9 cellular contexts compared by ENCODE assay signal in genomic region chr11:76206077-76206326, GRCh38. TPM values are rescaled to one million over a fixed set of nuclear protein-coding genes. Genes with fewer than 3 reads are reported as not detected.
DNase-seq lines count a peak whose midpoint lies in the region; ATAC-seq and TF ChIP-seq lines count a peak whose summit lies in the region.
"Had no signal": no experiment of that assay in that cellular context is flagged by ENCODE, and none has a peak within 500 bp of the region (broad histone marks: within the 10 kb centered on the region; RNA-seq: fewer than 3 reads in every experiment).

No MANE protein-coding gene starts in this region.

- H3K4me1 ChIP-seq in H9 (ENCODE audit: insufficient read depth, low read length) (no peaks in the 10 kb centered on the region), right cardiac atrium (ENCODE audit: control insufficient read depth, insufficient read depth, low read length) (peaks cover 8% of the 10 kb centered on the region), skeletal muscle satellite cell (ENCODE audit: control insufficient read depth, insufficient read depth, low read length) (peaks cover 37% of the 10 kb centered on the region)

- no CpG with 5 or more reads among the region's 18 CpGs for WGBS in H9 (ENCODE audit: extremely low coverage, insufficient read length, low lambda C conversion rate)
- WGBS in right cardiac atrium, result 24% methylated on average over 18 of the region's 18 CpGs

- H3K9me3 ChIP-seq in H9 (ENCODE audit: control insufficient read depth, low read depth, low read length), result no peaks in the 10 kb centered on the region
- H3K9me3 ChIP-seq in right cardiac atrium (ENCODE audit: control insufficient read depth, low read length), result no peaks in the 10 kb centered on the region
- H3K9me3 ChIP-seq in skeletal muscle satellite cell (replicated peaks; ENCODE audit: low read length), result no peaks in the 10 kb centered on the region

- H2AFZ ChIP-seq in H9 (ENCODE audit: low read length), result no peak overlapping the region

- no peak overlapping the region for H2BK20ac ChIP-seq in H9 (ENCODE audit: low read depth, low read length, poor library complexity, severe bottlenecking)

- H3K27me3 ChIP-seq in H9 (ENCODE audit: insufficient read depth, low read length) (peaks cover 61% of the 10 kb centered on the region), right cardiac atrium (ENCODE audit: control insufficient read depth, insufficient read depth) (no peaks in the 10 kb centered on the region), skeletal muscle satellite cell (ENCODE audit: control insufficient read depth, insufficient read depth, low read length) (peaks cover 73% of the 10 kb centered on the region)

- H3K23ac ChIP-seq in H9 (ENCODE audit: insufficient read length, low read depth, low read length), result no peak overlapping the region

- peaks cover 0 to 6% of the 10 kb centered on the region in 2 experiments; a peak in 2 of 5 replicates for H3K9me3 Mint-ChIP-seq in H9
- no peaks in the 10 kb centered on the region for H3K9me3 Mint-ChIP-seq in activated T-cell treated with anti-CD3 and anti-CD28 coated beads, Interleukin-2, amount 50 U/mL, for 72 hours

- no peak overlapping the region for H3K27ac Mint-ChIP-seq in H9
- H3K27ac Mint-ChIP-seq in activated T-cell treated with anti-CD3 and anti-CD28 coated beads, Interleukin-2, amount 50 U/mL, for 72 hours, result no peak overlapping the region

- H3K9ac ChIP-seq in H9 (ENCODE audit: extremely low read depth, insufficient read length, low read length) (no peak overlapping the region), skeletal muscle satellite cell (ENCODE audit: low read depth, low read length) (no peak overlapping the region)

- H2BK12ac ChIP-seq in H9 (ENCODE audit: insufficient read length, low read depth, low read length), result no peak overlapping the region

- peak overlapping the region; percentile 53 to 84 for H3K4me3 Mint-ChIP-seq in H9
- peak overlapping the region; percentile 71 to 78 for H3K4me3 Mint-ChIP-seq in activated T-cell treated with anti-CD3 and anti-CD28 coated beads, Interleukin-2, amount 50 U/mL, for 72 hours

- intact Hi-C loops in right cardiac atrium (cut with DNase I), result loop anchor here in 3 of 4 donors (2.0 to 5.0 kb wide), 3 partner anchors 111 to 236 kb away; no protein-coding TSS in a partner anchor

- H3K27ac ChIP-seq in H9 (ENCODE audit: insufficient read length, low read depth, low read length) (no peak overlapping the region), right cardiac atrium (ENCODE audit: low read length) (no peak overlapping the region)

- no peak overlapping the region for H3K18ac ChIP-seq in H9 (ENCODE audit: insufficient read length, low read depth, low read length)

- no peak for DNase-seq in H9
- DNase-seq in activated T-cell treated with anti-CD3 and anti-CD28 coated beads, Interleukin-2, amount 50 U/mL, for 72 hours, result no peak
- no peak for DNase-seq in right cardiac atrium
- DNase-seq in ureter (ENCODE audit: low spot score), result no peak

- H2BK5ac ChIP-seq in H9 (ENCODE audit: insufficient read length, low read length), result no peak overlapping the region

- H4K20me1 ChIP-seq in H9 (ENCODE audit: control insufficient read depth, insufficient read depth, insufficient read length), result no peaks in the 10 kb centered on the region

- no peak for TF ChIP-seq CTCF in H9 (conservative IDR thresholded peaks at IDR 0.05)

- no peaks in the 10 kb centered on the region for H3K79me1 ChIP-seq in H9 (ENCODE audit: insufficient read depth, low read depth, low read length, poor library complexity, severe bottlenecking)

- no peaks in the 10 kb centered on the region; a peak in 1 of 7 replicates for H3K36me3 Mint-ChIP-seq in H9 (ENCODE audit: insufficient read depth in 1 of 3, low read depth in 3 of 3)
- H3K36me3 Mint-ChIP-seq in activated T-cell treated with anti-CD3 and anti-CD28 coated beads, Interleukin-2, amount 50 U/mL, for 72 hours (ENCODE audit: insufficient read depth in 2 of 2), result no peaks in the 10 kb centered on the region

- no peak overlapping the region for H3K14ac ChIP-seq in H9 (ENCODE audit: insufficient read depth, low read length)

- ATAC-seq in activated T-cell treated with anti-CD3 and anti-CD28 coated beads, Interleukin-2, amount 50 U/mL, for 72 hours (replicated peaks in 1 of 2), result no peak
- ATAC-seq in right cardiac atrium, result no peak
- no peak for ATAC-seq in HG02840 (IDR thresholded peaks at IDR 0.05; ENCODE audit: low FRiP score, unreplicated experiment)
- no peak for ATAC-seq in GM21825 (IDR thresholded peaks at IDR 0.05; ENCODE audit: unreplicated experiment)
- no peak for ATAC-seq in GM21367 (IDR thresholded peaks at IDR 0.05; ENCODE audit: unreplicated experiment)

- H3K4ac ChIP-seq in H9 (ENCODE audit: low read depth, low read length), result no peak overlapping the region

- no peak overlapping the region for H4K8ac ChIP-seq in H9 (replicated peaks; ENCODE audit: insufficient read length, low read depth, low read length)

- no peak overlapping the region for H2BK15ac ChIP-seq in H9 (ENCODE audit: low read depth, low read length)

- H3K36me3 ChIP-seq in skeletal muscle satellite cell (ENCODE audit: insufficient read depth, low read length), result no peaks in the 10 kb centered on the region

- no peak overlapping the region for H4K5ac ChIP-seq in H9 (ENCODE audit: insufficient read length, low read depth, low read length)

- H2AK5ac ChIP-seq in H9 (ENCODE audit: insufficient read length, low read length), result no peak overlapping the region

- H3K79me2 ChIP-seq in H9 (ENCODE audit: insufficient read depth, low read length), result no peaks in the 10 kb centered on the region

- peak overlapping the region; percentile 70 for H3K4me3 ChIP-seq in right cardiac atrium (ENCODE audit: low read length)
- peak overlapping the region; percentile 75 for H3K4me3 ChIP-seq in skeletal muscle satellite cell (ENCODE audit: low read length)
- H3K4me3 ChIP-seq: lung had no signal

- no peak overlapping the region for H4K91ac ChIP-seq in H9 (ENCODE audit: insufficient read length, low read depth, low read length)

- H3K56ac ChIP-seq in H9 (ENCODE audit: insufficient read length, low read depth, low read length), result no peak overlapping the region

- H3K4me2 ChIP-seq in H9 (ENCODE audit: insufficient read depth, insufficient read length, low read length) (peak overlapping the region; percentile 49), skeletal muscle satellite cell (ENCODE audit: low read length) (peak overlapping the region; percentile 95)

- H2BK120ac ChIP-seq in H9 (ENCODE audit: low read depth, low read length, poor library complexity, severe bottlenecking), result no peak overlapping the region

- peaks cover 27% of the 10 kb centered on the region for H3K23me2 ChIP-seq in H9 (ENCODE audit: insufficient read length, low read depth, low read length, poor library complexity, severe bottlenecking)

- H3T11ph ChIP-seq in H9 (ENCODE audit: low read length), result no peak overlapping the region

- peaks cover 93% of the 10 kb centered on the region for H3K27me3 Mint-ChIP-seq in H9 (ENCODE audit: low read depth)
- peaks cover 44% of the 10 kb centered on the region for H3K27me3 Mint-ChIP-seq in activated T-cell treated with anti-CD3 and anti-CD28 coated beads, Interleukin-2, amount 50 U/mL, for 72 hours (ENCODE audit: low read depth)

- H3K4me1 Mint-ChIP-seq in H9, result peaks cover 14 to 21% of the 10 kb centered on the region in 2 experiments
- H3K4me1 Mint-ChIP-seq in activated T-cell treated with anti-CD3 and anti-CD28 coated beads, Interleukin-2, amount 50 U/mL, for 72 hours (ENCODE audit: low read depth), result peaks cover 13% of the 10 kb centered on the region

RNA-seq across cellular contexts. Expression of gene WNT11, which starts 0.3 kb away (rescaled TPM):
- total RNA-seq in H9 (2021), result 0.18 TPM in 1 of 2 replicates, not detected in the other
- under 1 TPM; 0.12 to 0.16 TPM for total RNA-seq in activated T-cell treated with anti-CD3 and anti-CD28 coated beads, Interleukin-2, amount 50 U/mL, for 72 hours
- 1 to 10 TPM; 2.1 to 7.1 (median 3.3) TPM for total RNA-seq in right cardiac atrium
- polyA plus RNA-seq in right cardiac atrium, result 2.9 TPM
- under 0.01 and 0.87 TPM in 2 replicates for total RNA-seq in skeletal muscle satellite cell (2012; rRNA removed)
- 1.7 TPM for total RNA-seq in ureter
